1 cellular context compared by ENCODE assay signal in genomic region chrX:150623583-150623982, GRCh38.
A peak's percentile ranks its signal among the peaks of the same experiment; 100 is the strongest.
TF ChIP-seq lines count a peak whose summit lies in the region.

No MANE protein-coding gene starts in this region.

TF ChIP-seq in HEK293, 187 proteins besides CTCF, POLR2A, EP300 and RAD21 (continued from another document):
- TF ChIP-seq, protein P1, sequence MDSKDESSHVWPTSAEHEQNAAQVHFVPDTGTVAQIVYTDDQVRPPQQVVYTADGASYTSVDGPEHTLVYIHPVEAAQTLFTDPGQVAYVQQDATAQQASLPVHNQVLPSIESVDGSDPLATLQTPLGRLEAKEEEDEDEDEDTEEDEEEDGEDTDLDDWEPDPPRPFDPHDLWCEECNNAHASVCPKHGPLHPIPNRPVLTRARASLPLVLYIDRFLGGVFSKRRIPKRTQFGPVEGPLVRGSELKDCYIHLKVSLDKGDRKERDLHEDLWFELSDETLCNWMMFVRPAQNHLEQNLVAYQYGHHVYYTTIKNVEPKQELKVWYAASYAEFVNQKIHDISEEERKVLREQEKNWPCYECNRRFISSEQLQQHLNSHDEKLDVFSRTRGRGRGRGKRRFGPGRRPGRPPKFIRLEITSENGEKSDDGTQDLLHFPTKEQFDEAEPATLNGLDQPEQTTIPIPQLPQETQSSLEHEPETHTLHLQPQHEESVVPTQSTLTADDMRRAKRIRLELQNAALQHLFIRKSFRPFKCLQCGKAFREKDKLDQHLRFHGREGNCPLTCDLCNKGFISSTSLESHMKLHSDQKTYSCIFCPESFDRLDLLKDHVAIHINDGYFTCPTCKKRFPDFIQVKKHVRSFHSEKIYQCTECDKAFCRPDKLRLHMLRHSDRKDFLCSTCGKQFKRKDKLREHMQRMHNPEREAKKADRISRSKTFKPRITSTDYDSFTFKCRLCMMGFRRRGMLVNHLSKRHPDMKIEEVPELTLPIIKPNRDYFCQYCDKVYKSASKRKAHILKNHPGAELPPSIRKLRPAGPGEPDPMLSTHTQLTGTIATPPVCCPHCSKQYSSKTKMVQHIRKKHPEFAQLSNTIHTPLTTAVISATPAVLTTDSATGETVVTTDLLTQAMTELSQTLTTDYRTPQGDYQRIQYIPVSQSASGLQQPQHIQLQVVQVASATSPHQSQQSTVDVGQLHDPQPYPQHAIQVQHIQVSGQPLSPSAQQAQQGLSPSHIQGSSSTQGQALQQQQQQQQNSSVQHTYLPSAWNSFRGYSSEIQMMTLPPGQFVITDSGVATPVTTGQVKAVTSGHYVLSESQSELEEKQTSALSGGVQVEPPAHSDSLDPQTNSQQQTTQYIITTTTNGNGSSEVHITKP (tag by site-specific recombination; IDR thresholded peaks at IDR 0.05): peak; percentile 48; the same call in 1 of the 2 replicates
- TF ChIP-seq ZNF19 (tag by site-specific recombination; IDR thresholded peaks at IDR 0.05; ENCODE audit: low read depth) (no peak), PRDM6 (tag by site-specific recombination; IDR thresholded peaks at IDR 0.05) (peak; percentile 25; the same call in 1 of the 2 replicates)
